Comparison of ENCODE assay signal across 18 cellular contexts in the genomic region with DNA sequence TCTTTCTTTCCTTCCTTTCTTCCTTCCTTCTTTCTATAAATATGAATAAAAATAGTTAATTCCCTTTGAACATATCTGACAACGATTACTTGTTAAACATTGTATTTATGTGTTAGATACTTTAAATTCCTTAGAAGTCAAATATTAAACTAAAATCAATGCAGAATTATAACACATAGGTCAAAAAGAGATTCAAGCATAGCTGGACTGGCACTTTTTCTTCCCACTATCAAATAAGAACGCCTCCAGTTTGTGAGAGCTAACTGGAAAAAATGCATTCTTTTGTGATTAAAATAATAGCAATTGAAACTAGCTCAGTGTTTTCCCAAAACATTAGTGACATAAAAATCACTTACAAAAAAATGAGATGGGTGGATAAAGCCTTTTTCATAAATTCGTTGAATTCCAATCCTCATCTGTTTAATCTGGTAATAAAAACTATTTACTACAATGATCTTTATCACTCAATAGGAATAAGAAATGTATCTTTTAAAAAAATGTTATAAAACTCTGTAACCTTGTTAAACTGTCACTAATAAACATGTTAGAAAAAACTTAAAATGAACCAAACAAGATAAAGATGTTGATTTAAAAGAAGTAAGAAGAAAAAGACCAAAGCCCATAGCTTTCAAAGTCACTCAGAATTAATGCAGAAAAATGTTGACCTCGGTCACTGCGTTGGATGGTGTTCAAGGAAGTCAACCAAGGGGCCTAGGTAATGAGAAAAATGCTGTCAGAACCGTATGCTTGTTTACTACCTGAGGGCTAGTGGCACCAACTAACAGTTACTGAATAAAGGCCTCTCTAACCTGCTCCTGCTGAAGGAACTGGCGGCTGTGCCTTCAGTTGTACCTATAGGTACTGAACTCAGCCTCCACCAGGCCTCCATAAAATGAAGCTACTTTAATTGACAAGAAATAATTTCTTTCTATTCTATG.
DNase-seq lines count a peak whose midpoint lies in the region; ATAC-seq and TF ChIP-seq lines count a peak whose summit lies in the region.
"Had no signal": no experiment of that assay in that cellular context is flagged by ENCODE, and none has a peak within 500 bp of the region (broad histone marks: within the 10 kb centered on the region; RNA-seq: fewer than 3 reads in every experiment).

No MANE protein-coding gene starts in this region.

- intact Hi-C loops in prostate gland (cut with DNase I): no loop called here
- intact Hi-C loops in activated T-helper 1 cell treated with anti-CD3 and anti-CD28 coated beads, Interleukin-12 subunit alpha, Interleukin-12 subunit beta, Interleukin-2, Interleukin-4 antibody, amounts not matched to agents 30 ng/mL and 10 ng/mL and 1 ng/mL, durations not matched to agents 14 hours and 24 hours and 36 hours (cut with micrococcal nuclease): no loop called here

- H3K4me1 ChIP-seq in prostate gland (replicated peaks): peaks cover 4% of the 10 kb centered on the region

- no peaks in the 10 kb centered on the region for H3K9me3 ChIP-seq in prostate gland

- no peak for TF ChIP-seq CTCF in prostate gland (IDR thresholded peaks at IDR 0.05)

- no peak overlapping the region for H3K27ac Mint-ChIP-seq in activated T-helper 1 cell treated with anti-CD3 and anti-CD28 coated beads, Interleukin-12 subunit alpha, Interleukin-12 subunit beta, Interleukin-2, Interleukin-4 antibody, amounts not matched to agents 30 ng/mL and 10 ng/mL and 1 ng/mL, durations not matched to agents 14 hours and 24 hours and 36 hours
- H3K27ac Mint-ChIP-seq: HFFc6, IgD-negative memory B cell had no signal

- peaks cover 9% of the 10 kb centered on the region for H3K9me3 Mint-ChIP-seq in activated T-helper 1 cell treated with anti-CD3 and anti-CD28 coated beads, Interleukin-12 subunit alpha, Interleukin-12 subunit beta, Interleukin-2, Interleukin-4 antibody, amounts not matched to agents 30 ng/mL and 10 ng/mL and 1 ng/mL, durations not matched to agents 14 hours and 24 hours and 36 hours

- ATAC-seq in HG03135 (IDR thresholded peaks at IDR 0.05; ENCODE audit: unreplicated experiment): no peak

- DNase-seq in M059J (ENCODE audit: low read depth) (peak; percentile 50), astrocyte of the hippocampus (ENCODE audit: low read depth, low spot score) (peak; percentile 3), kidney glomerular epithelial cell (lab: John Stamatoyannopoulos, UW) (peak; percentile 68), prostate gland (ENCODE audit: low spot score) (peak; percentile 17), DMS 273 treated with DMSO at 0.1 percent for 48 hours (lab: John Stamatoyannopoulos, UW) (no peak), SKM-1 treated with dmso at 0.1 percent for 144 hours (lab: John Stamatoyannopoulos, UW; ENCODE audit: unreplicated experiment) (no peak)
- no peak for DNase-seq in activated T-helper 1 cell treated with anti-CD3 and anti-CD28 coated beads, Interleukin-12 subunit alpha, Interleukin-12 subunit beta, Interleukin-2, Interleukin-4 antibody, amounts not matched to agents 30 ng/mL and 10 ng/mL and 1 ng/mL, durations not matched to agents 14 hours and 24 hours and 36 hours (ENCODE audit: low spot score)
- DNase-seq: EL, HFFc6, Kasumi-1, NCI-H1105 treated with DMSO at 0.1 percent for 48 hours, NCI-H1694 treated with DMSO at 0.1 percent for 48 hours, NCI-H2107, NCI-H2227 treated with DMSO at 0.1 percent for 48 hours, NCI-H526 had no signal

- no peaks in the 10 kb centered on the region for H3K27me3 ChIP-seq in prostate gland (replicated peaks; ENCODE audit: insufficient read depth)

- H3K4me3 Mint-ChIP-seq in activated T-helper 1 cell treated with anti-CD3 and anti-CD28 coated beads, Interleukin-12 subunit alpha, Interleukin-12 subunit beta, Interleukin-2, Interleukin-4 antibody, amounts not matched to agents 30 ng/mL and 10 ng/mL and 1 ng/mL, durations not matched to agents 14 hours and 24 hours and 36 hours: no peak overlapping the region
- H3K4me3 Mint-ChIP-seq: HFFc6, IgD-negative memory B cell had no signal

- no peak overlapping the region for H3K4me3 ChIP-seq in prostate gland

- H3K27me3 Mint-ChIP-seq in activated T-helper 1 cell treated with anti-CD3 and anti-CD28 coated beads, Interleukin-12 subunit alpha, Interleukin-12 subunit beta, Interleukin-2, Interleukin-4 antibody, amounts not matched to agents 30 ng/mL and 10 ng/mL and 1 ng/mL, durations not matched to agents 14 hours and 24 hours and 36 hours (ENCODE audit: insufficient read depth): no peaks in the 10 kb centered on the region
- H3K27me3 Mint-ChIP-seq: IgD-negative memory B cell had no signal

- H3K36me3 ChIP-seq in prostate gland: no peaks in the 10 kb centered on the region

- 15% methylated on average over 7 of the region's 7 CpGs for WGBS in prostate gland

- H3K4me1 Mint-ChIP-seq in activated T-helper 1 cell treated with anti-CD3 and anti-CD28 coated beads, Interleukin-12 subunit alpha, Interleukin-12 subunit beta, Interleukin-2, Interleukin-4 antibody, amounts not matched to agents 30 ng/mL and 10 ng/mL and 1 ng/mL, durations not matched to agents 14 hours and 24 hours and 36 hours (ENCODE audit: low read depth): no peaks in the 10 kb centered on the region
- H3K4me1 Mint-ChIP-seq: IgD-negative memory B cell had no signal

- H3K27ac ChIP-seq in prostate gland: no peak overlapping the region
- H3K27ac ChIP-seq: C4-2B had no signal

- TF ChIP-seq POLR2A in prostate gland (IDR thresholded peaks at IDR 0.05): no peak

- H3K36me3 Mint-ChIP-seq in activated T-helper 1 cell treated with anti-CD3 and anti-CD28 coated beads, Interleukin-12 subunit alpha, Interleukin-12 subunit beta, Interleukin-2, Interleukin-4 antibody, amounts not matched to agents 30 ng/mL and 10 ng/mL and 1 ng/mL, durations not matched to agents 14 hours and 24 hours and 36 hours (ENCODE audit: low read depth): no peaks in the 10 kb centered on the region
- H3K36me3 Mint-ChIP-seq: IgD-negative memory B cell had no signal

Comparison
In these comparisons a context has a peak if more than half of its experiments do, and no peak if none do; other contexts are left out.
1. DNase-seq: peak in M059J (single experiment), astrocyte of the hippocampus (single experiment), kidney glomerular epithelial cell (single experiment) and prostate gland (single experiment); none in DMS 273 treated with DMSO at 0.1 percent for 48 hours (single experiment), SKM-1 treated with dmso at 0.1 percent for 144 hours (single experiment) and activated T-helper 1 cell treated with anti-CD3 and anti-CD28 coated beads, Interleukin-12 subunit alpha, Interleukin-12 subunit beta, Interleukin-2, Interleukin-4 antibody, amounts not matched to agents 30 ng/mL and 10 ng/mL and 1 ng/mL, durations not matched to agents 14 hours and 24 hours and 36 hours (single experiment).